In genomic region chr14:61063461-61063860, GRCh38 we compare ENCODE assay signal across 31 cellular contexts.
"Had no signal": no experiment of that assay in that cellular context is flagged by ENCODE, and none has a peak within 500 bp of the region (broad histone marks: within the 10 kb centered on the region; RNA-seq: fewer than 3 reads in every experiment).

No MANE protein-coding gene starts in this region.

- H3K4me1 ChIP-seq: neural progenitor cell, right lobe of liver, sigmoid colon, spleen, suprapubic skin, testis, tibial artery, transverse colon, upper lobe of right lung, uterus had no signal

- H3K36me3 Mint-ChIP-seq: natural killer cell had no signal

- H3K4me3 Mint-ChIP-seq: natural killer cell; nephron; neural progenitor cell; stimulated activated memory B cell treated with anti-CD40 and anti-IgM and Interleukin-4, amounts not matched to agents 10 μg/mL and 1 μg/mL and 100 μg/mL, for 72 hours; stimulated activated naive CD8-positive, alpha-beta T cell treated with anti-CD3 and anti-CD28 coated beads, Interleukin-15, amount 100 ng/mL, for 72 hours; type B pancreatic cell had no signal

- H3K27me3 Mint-ChIP-seq: progenitor cell of endocrine pancreas; stimulated activated memory B cell treated with anti-CD40 and anti-IgM and Interleukin-4, amounts not matched to agents 10 μg/mL and 1 μg/mL and 100 μg/mL, for 72 hours; stimulated activated naive CD8-positive, alpha-beta T cell treated with anti-CD3 and anti-CD28 coated beads, Interleukin-15, amount 100 ng/mL, for 72 hours; type B pancreatic cell had no signal

- H3K27ac Mint-ChIP-seq: natural killer cell; neural progenitor cell; progenitor cell of endocrine pancreas; stimulated activated memory B cell treated with anti-CD40 and anti-IgM and Interleukin-4, amounts not matched to agents 10 μg/mL and 1 μg/mL and 100 μg/mL, for 72 hours; stimulated activated naive CD8-positive, alpha-beta T cell treated with anti-CD3 and anti-CD28 coated beads, Interleukin-15, amount 100 ng/mL, for 72 hours; type B pancreatic cell had no signal

- H3K4me3 ChIP-seq: neural progenitor cell, ovary, psoas muscle, right lobe of liver, sigmoid colon, spleen, suprapubic skin, testis, tibial artery, transverse colon, upper lobe of right lung, uterus had no signal

- H3K36me3 ChIP-seq: neural progenitor cell, ovary, right lobe of liver, sigmoid colon, suprapubic skin, tibial artery, transverse colon, upper lobe of right lung, uterus had no signal

- ATAC-seq: natural killer cell; psoas muscle; right cardiac atrium; right lobe of liver; stimulated activated memory B cell treated with anti-CD40 and anti-IgM and Interleukin-4, amounts not matched to agents 10 μg/mL and 1 μg/mL and 100 μg/mL, for 72 hours; stimulated activated naive CD8-positive, alpha-beta T cell treated with anti-CD3 and anti-CD28 coated beads, Interleukin-15, amount 100 ng/mL, for 72 hours; stimulated activated naive CD8-positive, alpha-beta T cell treated with anti-CD3 and anti-CD28 coated beads, Interleukin-15, Interleukin-2, amounts not matched to agents 100 U/mL and 50 U/mL, for 24 hours; upper lobe of right lung had no signal

- H3K27ac ChIP-seq: neural progenitor cell, ovary, parathyroid adenoma, psoas muscle, right lobe of liver, sigmoid colon, spleen, suprapubic skin, testis, tibial artery, transverse colon, upper lobe of right lung, uterus had no signal

- H2AFZ ChIP-seq: neural progenitor cell, parathyroid adenoma had no signal

- H3K9me3 Mint-ChIP-seq: stimulated activated memory B cell treated with anti-CD40 and anti-IgM and Interleukin-4, amounts not matched to agents 10 μg/mL and 1 μg/mL and 100 μg/mL, for 72 hours; stimulated activated naive CD8-positive, alpha-beta T cell treated with anti-CD3 and anti-CD28 coated beads, Interleukin-15, amount 100 ng/mL, for 72 hours; type B pancreatic cell had no signal

- DNase-seq: natural killer cell; occipital lobe; ovary; posterior cingulate gyrus; psoas muscle; right cardiac atrium; right lobe of liver; sigmoid colon; small intestine; spleen; stimulated activated CD4-positive, alpha-beta T cell treated with anti-CD3 and anti-CD28 coated beads, Interleukin-12 subunit alpha, Interleukin-12 subunit beta, amount 100 ng/mL, for 4 hours; stimulated activated CD4-positive, alpha-beta T cell treated with anti-CD3 and anti-CD28 coated beads, Interleukin-1b, Interleukin-23, amount 100 ng/mL, for 48 hours; stimulated activated CD4-positive, alpha-beta T cell treated with anti-CD3 and anti-CD28 coated beads, Interleukin-4, amount 100 ng/mL, for 1 hour; stimulated activated CD4-positive, alpha-beta T cell treated with anti-CD3 and anti-CD28 coated beads, Interleukin-4, amount 100 ng/mL, for 4 hours; stimulated activated CD8-positive, alpha-beta memory T cell treated with anti-CD3 and anti-CD28 coated beads, Interleukin-4, amount 100 ng/mL, for 48 hours; stimulated activated naive CD4-positive, alpha-beta T cell; stimulated activated naive CD8-positive, alpha-beta T cell treated with anti-CD3 and anti-CD28 coated beads, Interleukin-15, amount 100 ng/mL, for 72 hours; stimulated activated naive CD8-positive, alpha-beta T cell treated with anti-CD3 and anti-CD28 coated beads, Interleukin-15, Interleukin-2, amounts not matched to agents 100 U/mL and 50 U/mL, for 24 hours; substantia nigra; testis; tibial artery; transverse colon; upper lobe of right lung; uterus had no signal

- H3K27me3 ChIP-seq: neural progenitor cell, ovary, right lobe of liver, sigmoid colon, spleen, suprapubic skin, testis, tibial artery, transverse colon, upper lobe of right lung, uterus had no signal

- H3K4me2 ChIP-seq: neural progenitor cell had no signal

- H3K4me1 Mint-ChIP-seq: natural killer cell; neural progenitor cell; stimulated activated memory B cell treated with anti-CD40 and anti-IgM and Interleukin-4, amounts not matched to agents 10 μg/mL and 1 μg/mL and 100 μg/mL, for 72 hours; stimulated activated naive CD8-positive, alpha-beta T cell treated with anti-CD3 and anti-CD28 coated beads, Interleukin-15, amount 100 ng/mL, for 72 hours had no signal

- H3K79me2 ChIP-seq: parathyroid adenoma had no signal

- H3K9ac ChIP-seq: neural progenitor cell, parathyroid adenoma had no signal

- H3K9me3 ChIP-seq: ovary, psoas muscle, right lobe of liver, sigmoid colon, spleen, suprapubic skin, testis, tibial artery, transverse colon, upper lobe of right lung, uterus had no signal
